Comparison of ENCODE assay signal across 23 cellular contexts in the genomic region with DNA sequence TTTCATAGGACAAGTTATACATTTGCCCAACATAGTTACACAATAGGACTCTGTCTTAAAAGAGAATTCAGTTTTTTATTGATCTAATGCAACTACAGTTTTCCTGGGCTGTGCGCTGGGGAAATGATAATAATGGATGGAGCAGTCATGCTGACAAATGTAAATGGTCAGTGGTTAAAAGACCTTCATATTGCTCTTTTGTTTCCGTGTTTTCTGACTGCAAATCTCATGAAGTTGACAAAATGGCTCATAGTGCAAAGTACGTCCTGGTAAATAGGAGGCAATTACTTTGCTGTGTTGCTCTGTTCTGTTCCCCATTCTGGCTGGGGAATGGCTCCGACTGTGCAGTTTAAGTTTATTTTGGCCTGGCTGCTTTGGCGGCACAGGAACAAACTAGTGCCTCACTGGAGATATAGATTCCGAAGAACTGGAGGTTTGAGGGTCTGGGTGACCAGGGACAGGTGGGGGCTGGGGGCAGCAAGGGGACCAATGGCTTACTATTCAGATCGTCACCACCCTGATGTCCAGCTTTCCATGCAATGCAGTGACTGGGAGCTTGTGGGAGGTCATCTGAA. TPM values are rescaled to one million over a fixed set of nuclear protein-coding genes. Genes with fewer than 3 reads are reported as not detected.
DNase-seq lines count a peak whose midpoint lies in the region; ATAC-seq and TF ChIP-seq lines count a peak whose summit lies in the region.
"Had no signal": no experiment of that assay in that cellular context is flagged by ENCODE, and none has a peak within 500 bp of the region (broad histone marks: within the 10 kb centered on the region; RNA-seq: fewer than 3 reads in every experiment).

No MANE protein-coding gene starts in this region.

- H3K27ac ChIP-seq in liver (ENCODE audit: low read depth in 1 of 2, low read length in 2 of 2): no peak overlapping the region
- H3K27ac ChIP-seq: 22Rv1, breast epithelium, heart left ventricle, right atrium auricular region, uterus had no signal

- no peak for ATAC-seq in GM21360 (IDR thresholded peaks at IDR 0.05; ENCODE audit: unreplicated experiment)
- no peak for ATAC-seq in Right ventricle myocardium inferior
- ATAC-seq: heart left ventricle, left ventricle myocardium superior had no signal

- intact Hi-C loops in Caco-2 (cut with micrococcal nuclease; ENCODE audit: unreplicated experiment) (loop anchor here (1.0 to 5.0 kb wide), 2 partner anchors 9 to 39 kb away; no protein-coding TSS in a partner anchor), Right ventricle myocardium inferior (cut with DNase I) (no loop called here)
- intact Hi-C loops in activated T-helper 1 cell treated with anti-CD3 and anti-CD28 coated beads, Interleukin-12 subunit alpha, Interleukin-12 subunit beta, Interleukin-2, Interleukin-4 antibody, amounts not matched to agents 30 ng/mL and 10 ng/mL and 1 ng/mL, durations not matched to agents 14 hours and 24 hours and 36 hours (cut with micrococcal nuclease): no loop called here

- CTCF ChIA-PET in Caco-2 (lab: Charles Lee): interaction anchor here (1.3 kb wide), 1 partner anchor 16 kb away, joined by 3 read pairs; no protein-coding TSS in a partner anchor

- POLR2A ChIA-PET in Caco-2 (lab: Charles Lee): no interaction called here

- peaks cover 5% of the 10 kb centered on the region for H3K36me3 Mint-ChIP-seq in Caco-2 (ENCODE audit: insufficient read depth, unreplicated experiment)
- H3K36me3 Mint-ChIP-seq in activated T-helper 1 cell treated with anti-CD3 and anti-CD28 coated beads, Interleukin-12 subunit alpha, Interleukin-12 subunit beta, Interleukin-2, Interleukin-4 antibody, amounts not matched to agents 30 ng/mL and 10 ng/mL and 1 ng/mL, durations not matched to agents 14 hours and 24 hours and 36 hours (ENCODE audit: low read depth): peaks cover 75% of the 10 kb centered on the region

- H3K4me1 Mint-ChIP-seq in Caco-2 (ENCODE audit: low read depth, unreplicated experiment): peaks cover 43% of the 10 kb centered on the region
- peaks cover 93% of the 10 kb centered on the region for H3K4me1 Mint-ChIP-seq in activated T-helper 1 cell treated with anti-CD3 and anti-CD28 coated beads, Interleukin-12 subunit alpha, Interleukin-12 subunit beta, Interleukin-2, Interleukin-4 antibody, amounts not matched to agents 30 ng/mL and 10 ng/mL and 1 ng/mL, durations not matched to agents 14 hours and 24 hours and 36 hours (ENCODE audit: low read depth)

- DNase-seq in NCI-H2081 (lab: John Stamatoyannopoulos, UW): peak; percentile 12 to 27
- DNase-seq in NCI-H2081 treated with DMSO at 0.1 percent for 48 hours (lab: John Stamatoyannopoulos, UW): no peak
- DNase-seq in Caco-2: peak in 1 of 2 experiments; percentile 18
- no peak for DNase-seq in activated T-helper 1 cell treated with anti-CD3 and anti-CD28 coated beads, Interleukin-12 subunit alpha, Interleukin-12 subunit beta, Interleukin-2, Interleukin-4 antibody, amounts not matched to agents 30 ng/mL and 10 ng/mL and 1 ng/mL, durations not matched to agents 14 hours and 24 hours and 36 hours (ENCODE audit: low spot score)
- DNase-seq in Right ventricle myocardium inferior (ENCODE audit: missing footprints): no peak
- no peak for DNase-seq in dermis blood vessel endothelial cell
- DNase-seq: activated CD4-positive, alpha-beta T cell treated with anti-CD3 and anti-CD28 coated beads, Interleukin-2, amount 50 U/mL, for 4 hours; EL; heart left ventricle; immature natural killer cell; left ventricle myocardium superior; NCI-H1436; NCI-H2171; NCI-H526; stimulated activated CD8-positive, alpha-beta memory T cell treated with anti-CD3 and anti-CD28 coated beads, Interleukin-4, amount 100 ng/mL, for 48 hours; substantia nigra; SW 1271; uterus had no signal

- no peaks in the 10 kb centered on the region for H3K27me3 Mint-ChIP-seq in Caco-2 (ENCODE audit: insufficient read depth, unreplicated experiment)
- H3K27me3 Mint-ChIP-seq in activated T-helper 1 cell treated with anti-CD3 and anti-CD28 coated beads, Interleukin-12 subunit alpha, Interleukin-12 subunit beta, Interleukin-2, Interleukin-4 antibody, amounts not matched to agents 30 ng/mL and 10 ng/mL and 1 ng/mL, durations not matched to agents 14 hours and 24 hours and 36 hours (ENCODE audit: insufficient read depth): no peaks in the 10 kb centered on the region

- WGBS in liver: 49% methylated on average over 7 of the region's 7 CpGs

- H3K4me3 ChIP-seq in Caco-2 (ENCODE audit: low read depth, low read length) (no peak overlapping the region), liver (ENCODE audit: low read depth in 1 of 3, low read length in 3 of 3) (no peak overlapping the region)
- H3K4me3 ChIP-seq: breast epithelium, heart left ventricle, right atrium auricular region, uterus had no signal

- no peaks in the 10 kb centered on the region for H3K27me3 ChIP-seq in Caco-2 (replicated peaks; ENCODE audit: control insufficient read depth, insufficient read depth, low read length)
- H3K27me3 ChIP-seq in liver (ENCODE audit: control insufficient read depth in 4 of 4, insufficient read depth in 4 of 4, low read length in 3 of 4): no peaks in the 10 kb centered on the region
- H3K27me3 ChIP-seq: breast epithelium, heart left ventricle, right atrium auricular region, uterus had no signal

- TF ChIP-seq RAD21 in liver (IDR thresholded peaks at IDR 0.05): no peak

- no peaks in the 10 kb centered on the region for H3K36me3 ChIP-seq in Caco-2 (ENCODE audit: control insufficient read depth, insufficient read depth, low read length)
- no peaks in the 10 kb centered on the region for H3K36me3 ChIP-seq in liver (ENCODE audit: control insufficient read depth in 4 of 4, insufficient read depth in 3 of 4, low read depth in 1 of 4, low read length in 3 of 4)
- H3K36me3 ChIP-seq: breast epithelium, heart left ventricle, right atrium auricular region, uterus had no signal

- H3K4me1 ChIP-seq in Caco-2: peaks cover 53% of the 10 kb centered on the region
- no peaks in the 10 kb centered on the region for H3K4me1 ChIP-seq in liver (ENCODE audit: control insufficient read depth in 4 of 4, insufficient read depth in 4 of 4, low read length in 3 of 4)
- H3K4me1 ChIP-seq: breast epithelium, uterus had no signal

- H3K9me3 ChIP-seq in Caco-2 (no peaks in the 10 kb centered on the region), liver (ENCODE audit: control insufficient read depth in 4 of 4, low read length in 3 of 4) (no peaks in the 10 kb centered on the region)
- H3K9me3 ChIP-seq: breast epithelium, heart left ventricle, right atrium auricular region, uterus had no signal

- peak overlapping the region; percentile 54 for H3K4me3 Mint-ChIP-seq in Caco-2 (ENCODE audit: unreplicated experiment)
- peak overlapping the region; percentile 49 for H3K4me3 Mint-ChIP-seq in activated T-helper 1 cell treated with anti-CD3 and anti-CD28 coated beads, Interleukin-12 subunit alpha, Interleukin-12 subunit beta, Interleukin-2, Interleukin-4 antibody, amounts not matched to agents 30 ng/mL and 10 ng/mL and 1 ng/mL, durations not matched to agents 14 hours and 24 hours and 36 hours
- H3K4me3 Mint-ChIP-seq: immature natural killer cell had no signal

- no peak for TF ChIP-seq CTCF in Caco-2 (IDR thresholded peaks at IDR 0.05; ENCODE audit: insufficient read depth in 1 of 2, low read depth in 1 of 2, low read length in 1 of 2, severe bottlenecking in 1 of 2, unreplicated experiment in 1 of 2)
- no peak for TF ChIP-seq CTCF in liver (IDR thresholded peaks at IDR 0.05; ENCODE audit: low read depth, low read length, missing input control)

- H3K9me3 Mint-ChIP-seq in Caco-2 (ENCODE audit: unreplicated experiment): no peaks in the 10 kb centered on the region
- no peaks in the 10 kb centered on the region for H3K9me3 Mint-ChIP-seq in activated T-helper 1 cell treated with anti-CD3 and anti-CD28 coated beads, Interleukin-12 subunit alpha, Interleukin-12 subunit beta, Interleukin-2, Interleukin-4 antibody, amounts not matched to agents 30 ng/mL and 10 ng/mL and 1 ng/mL, durations not matched to agents 14 hours and 24 hours and 36 hours
- H3K9me3 Mint-ChIP-seq: immature natural killer cell had no signal

- H3K27ac Mint-ChIP-seq in Caco-2 (ENCODE audit: unreplicated experiment): peak overlapping the region; percentile 89
- H3K27ac Mint-ChIP-seq in activated T-helper 1 cell treated with anti-CD3 and anti-CD28 coated beads, Interleukin-12 subunit alpha, Interleukin-12 subunit beta, Interleukin-2, Interleukin-4 antibody, amounts not matched to agents 30 ng/mL and 10 ng/mL and 1 ng/mL, durations not matched to agents 14 hours and 24 hours and 36 hours: no peak overlapping the region

- BruUV-seq in Caco-2 (replicated peaks; lab: Mats Ljungman, UMichigan): no TSS peak

- H3K9ac ChIP-seq in liver (ENCODE audit: low read depth in 1 of 2, low read length in 2 of 2): no peak overlapping the region

TF ChIP-seq in liver, 16 proteins besides CTCF, POLR2A, EP300 and RAD21 (continues in another document):
- TF ChIP-seq HNF4A (conservative IDR thresholded peaks at IDR 0.05): peak; percentile 53 to 62

RNA-seq across cellular contexts. Expression of a gene that starts 54.3 kb away (rescaled TPM):
- total RNA-seq in Caco-2 (2022) (148 and 157 TPM in 2 replicates), liver (10 to 100 TPM in 1 of 2 donors, under 1 TPM in 1; 0.75 to 84.0 TPM), Right ventricle myocardium inferior (1.4 TPM), dermis blood vessel endothelial cell (60.4 and 190 TPM in 2 replicates)
- total RNA-seq in activated T-helper 1 cell treated with anti-CD3 and anti-CD28 coated beads, Interleukin-12 subunit alpha, Interleukin-12 subunit beta, Interleukin-2, Interleukin-4 antibody, amounts not matched to agents 30 ng/mL and 10 ng/mL and 1 ng/mL, durations not matched to agents 14 hours and 24 hours and 36 hours: 69.9 and 75.5 TPM in 2 replicates
- polyA plus RNA-seq in liver: 1 to 10 TPM; 5.5 to 5.6 TPM

RNA-seq across cellular contexts. Expression of a gene that starts 57.1 kb away (rescaled TPM):
- 53.1 and 55.0 TPM in 2 replicates for total RNA-seq in Caco-2 (2022)
- total RNA-seq in activated T-helper 1 cell treated with anti-CD3 and anti-CD28 coated beads, Interleukin-12 subunit alpha, Interleukin-12 subunit beta, Interleukin-2, Interleukin-4 antibody, amounts not matched to agents 30 ng/mL and 10 ng/mL and 1 ng/mL, durations not matched to agents 14 hours and 24 hours and 36 hours: 37.4 and 47.4 TPM in 2 replicates
- 10 to 100 TPM; 18.2 to 21.8 TPM for total RNA-seq in liver
- 10 to 100 TPM in 1 of 2 donors, 1 to 10 TPM in 1; 7.1 to 17.0 TPM for polyA plus RNA-seq in liver
- total RNA-seq in Right ventricle myocardium inferior: 46.9 TPM
- 84.8 and 96.5 TPM in 2 replicates for total RNA-seq in dermis blood vessel endothelial cell

Comparison
In these comparisons a context has a peak if more than half of its experiments do, and no peak if none do; other contexts are left out.
1. DNase-seq: peak in NCI-H2081 (2 of 2); none in NCI-H2081 treated with DMSO at 0.1 percent for 48 hours (single experiment), activated T-helper 1 cell treated with anti-CD3 and anti-CD28 coated beads, Interleukin-12 subunit alpha, Interleukin-12 subunit beta, Interleukin-2, Interleukin-4 antibody, amounts not matched to agents 30 ng/mL and 10 ng/mL and 1 ng/mL, durations not matched to agents 14 hours and 24 hours and 36 hours (single experiment), Right ventricle myocardium inferior (single experiment) and dermis blood vessel endothelial cell (single experiment).